12 cellular contexts compared by ENCODE assay signal in genomic region chr7:155951554-155952158, GRCh38.
DNase-seq lines count a peak whose midpoint lies in the region; ATAC-seq and TF ChIP-seq lines count a peak whose summit lies in the region.
"Had no signal": no experiment of that assay in that cellular context is flagged by ENCODE, and none has a peak within 500 bp of the region (broad histone marks: within the 10 kb centered on the region; RNA-seq: fewer than 3 reads in every experiment).

No MANE protein-coding gene starts in this region.

- no peaks in the 10 kb centered on the region for H3K9me3 ChIP-seq in mucosa of descending colon

- no peaks in the 10 kb centered on the region for H3K4me1 ChIP-seq in mucosa of descending colon (ENCODE audit: low read depth)

- H3K36me3 Mint-ChIP-seq in chondrocyte (ENCODE audit: low read depth), result no peaks in the 10 kb centered on the region
- no peaks in the 10 kb centered on the region for H3K36me3 Mint-ChIP-seq in stimulated activated naive B cell treated with anti-CD40 and anti-IgM and Interleukin-4, amounts not matched to agents 10 μg/mL and 1 μg/mL and 100 μg/mL, for 72 hours
- H3K36me3 Mint-ChIP-seq: CD4-positive, alpha-beta memory T cell had no signal

- intact Hi-C loops in mucosa of descending colon (cut with DNase I, micrococcal nuclease), result no loop called here

- ATAC-seq in mucosa of descending colon, result peak; percentile 86
- no peak for ATAC-seq in GM19023 (IDR thresholded peaks at IDR 0.05; ENCODE audit: unreplicated experiment)
- ATAC-seq in HG02852 (IDR thresholded peaks at IDR 0.05; ENCODE audit: unreplicated experiment), result no peak
- no peak for ATAC-seq in stimulated activated naive B cell treated with anti-CD40 and anti-IgM and Interleukin-4, amounts not matched to agents 10 μg/mL and 1 μg/mL and 100 μg/mL, for 72 hours (replicated peaks)

- DNase-seq in Caki2 (ENCODE audit: low read depth) (peak; percentile 99), NK-92 (lab: John Stamatoyannopoulos, UW; ENCODE audit: unreplicated experiment) (peak; percentile 28), chondrocyte (ENCODE audit: low spot score) (no peak), mucosa of descending colon (no peak), T-helper 9 cell (no peak)
- DNase-seq in stimulated activated naive B cell treated with anti-CD40 and anti-IgM and Interleukin-4, amounts not matched to agents 10 μg/mL and 1 μg/mL and 100 μg/mL, for 72 hours, result no peak
- DNase-seq: activated T-cell treated with anti-CD3 and anti-CD28 coated beads, Interleukin-2, amount 50 U/mL, for 1 hour; CD4-positive, alpha-beta memory T cell; KBM-7; Right ventricle myocardium superior had no signal

- H3K4me3 Mint-ChIP-seq in chondrocyte (ENCODE audit: unreplicated experiment), result peak overlapping the region; percentile 45
- no peak overlapping the region for H3K4me3 Mint-ChIP-seq in stimulated activated naive B cell treated with anti-CD40 and anti-IgM and Interleukin-4, amounts not matched to agents 10 μg/mL and 1 μg/mL and 100 μg/mL, for 72 hours
- H3K4me3 Mint-ChIP-seq: CD4-positive, alpha-beta memory T cell had no signal

- H3K27me3 Mint-ChIP-seq in chondrocyte (ENCODE audit: low read depth), result peaks cover 15% of the 10 kb centered on the region
- peaks cover 0 to 5% of the 10 kb centered on the region in 2 donors for H3K27me3 Mint-ChIP-seq in stimulated activated naive B cell treated with anti-CD40 and anti-IgM and Interleukin-4, amounts not matched to agents 10 μg/mL and 1 μg/mL and 100 μg/mL, for 72 hours

- H3K4me1 Mint-ChIP-seq in chondrocyte (ENCODE audit: low read depth), result peaks cover 29% of the 10 kb centered on the region
- H3K4me1 Mint-ChIP-seq in stimulated activated naive B cell treated with anti-CD40 and anti-IgM and Interleukin-4, amounts not matched to agents 10 μg/mL and 1 μg/mL and 100 μg/mL, for 72 hours, result no peaks in the 10 kb centered on the region
- H3K4me1 Mint-ChIP-seq: CD4-positive, alpha-beta memory T cell had no signal

- peak overlapping the region; percentile 96 for H3K27ac Mint-ChIP-seq in chondrocyte (ENCODE audit: unreplicated experiment)
- no peak overlapping the region for H3K27ac Mint-ChIP-seq in stimulated activated naive B cell treated with anti-CD40 and anti-IgM and Interleukin-4, amounts not matched to agents 10 μg/mL and 1 μg/mL and 100 μg/mL, for 72 hours

- in situ Hi-C loops in Caki2 (cut with HindIII; ENCODE audit: low pct_unique_long_range_greater_than_20kb, low sequenced_read_pairs), result no loop called here

- TF ChIP-seq CTCF in chondrocyte (IDR thresholded peaks at IDR 0.05) (no peak), mucosa of descending colon (IDR thresholded peaks at IDR 0.05) (no peak)

- no peak overlapping the region for H3K4me3 ChIP-seq in mucosa of descending colon

- no peaks in the 10 kb centered on the region for H3K36me3 ChIP-seq in mucosa of descending colon (ENCODE audit: low read depth)

- no peaks in the 10 kb centered on the region for H3K9me3 Mint-ChIP-seq in chondrocyte (ENCODE audit: low read depth)
- peaks cover 0 to 4% of the 10 kb centered on the region in 2 donors for H3K9me3 Mint-ChIP-seq in stimulated activated naive B cell treated with anti-CD40 and anti-IgM and Interleukin-4, amounts not matched to agents 10 μg/mL and 1 μg/mL and 100 μg/mL, for 72 hours
- H3K9me3 Mint-ChIP-seq: CD4-positive, alpha-beta memory T cell had no signal

Comparison
In these comparisons a context has a peak if more than half of its experiments do, and no peak if none do; other contexts are left out.
1. DNase-seq: peak in Caki2 (single experiment) and NK-92 (single experiment); none in chondrocyte (single experiment), mucosa of descending colon (0 of 3), stimulated activated naive B cell treated with anti-CD40 and anti-IgM and Interleukin-4, amounts not matched to agents 10 μg/mL and 1 μg/mL and 100 μg/mL, for 72 hours (single experiment) and T-helper 9 cell (single experiment).